ENCODE assay signal across 8 cellular contexts in the genomic region with DNA sequence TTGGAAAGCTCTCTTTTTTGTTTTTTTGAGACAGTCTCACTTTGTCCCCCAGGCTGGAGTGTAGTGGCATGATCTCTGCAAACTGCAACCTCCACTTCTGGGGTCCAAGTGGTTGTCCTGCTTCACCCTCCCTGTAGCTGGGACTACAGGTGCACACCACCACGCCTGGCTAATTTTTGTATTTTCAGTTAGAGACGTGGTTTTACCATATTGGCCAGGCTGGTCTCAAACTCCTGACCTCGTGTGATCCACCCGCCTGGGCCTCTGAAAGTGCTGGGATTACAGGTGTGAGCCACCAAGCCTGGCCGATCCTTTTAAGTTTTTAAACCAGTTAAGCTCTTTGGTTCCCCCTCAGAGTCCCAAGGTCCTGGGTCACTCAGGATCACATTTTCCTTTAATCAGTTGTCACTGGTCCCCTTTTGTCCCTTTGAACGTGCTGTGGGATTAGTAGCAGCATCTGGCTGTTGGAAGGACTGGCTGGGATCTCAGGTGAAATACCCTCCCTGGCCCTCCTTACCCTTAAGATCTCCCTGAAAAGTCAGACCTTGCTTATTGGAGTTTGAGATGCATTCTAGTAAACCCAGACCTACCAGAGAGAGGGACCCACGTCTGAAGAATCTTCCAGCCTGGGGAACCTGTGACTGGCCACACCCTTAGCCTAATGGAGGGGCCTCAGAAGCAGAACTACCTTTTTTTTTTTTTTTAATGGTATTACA. TPM values are rescaled to one million over a fixed set of nuclear protein-coding genes. Genes with fewer than 3 reads are reported as not detected.
A peak's percentile ranks its signal among the peaks of the same experiment; 100 is the strongest.
DNase-seq lines count a peak whose midpoint lies in the region; ATAC-seq, FAIRE-seq and TF ChIP-seq lines count a peak whose summit lies in the region.

No MANE protein-coding gene starts in this region.

- POLR2A ChIA-PET in PC-3 (lab: Charles Lee; ENCODE audit: unreplicated experiment), result interaction anchor here (0.5 to 3.4 kb wide), 16 partner anchors 10 to 260 kb away, joined by 3 to 46 read pairs (median 7); a partner anchor contains a TSS

- DNase-seq in AG20443 (ENCODE audit: low spot score), result peak; percentile 20
- peak; percentile 56 for DNase-seq in PC-3
- no peak for DNase-seq in astrocyte of the cerebellum (ENCODE audit: low read depth)
- DNase-seq in keratinocyte (ENCODE audit: low read depth, low spot score), result no peak
- no peak for DNase-seq in stimulated activated naive B cell treated with anti-CD40 and anti-IgM and Interleukin-4, amounts not matched to agents 10 μg/mL and 1 μg/mL and 100 μg/mL, for 72 hours
- no peak for DNase-seq in lower leg skin (ENCODE audit: low spot score in 2 of 2)

- CTCF ChIA-PET in PC-3 (lab: Charles Lee), result interaction anchor here (0.6 to 1.2 kb wide), 6 partner anchors 9 to 174 kb away, joined by 3 to 11 read pairs (median 4); a partner anchor contains a TSS

- no peaks in the 10 kb centered on the region for H3K27me3 ChIP-seq in PC-3 (ENCODE audit: low read length)
- H3K27me3 ChIP-seq in keratinocyte (ENCODE audit: control insufficient read depth, extremely low read depth, insufficient read depth, low read length), result no peaks in the 10 kb centered on the region

- no peaks in the 10 kb centered on the region for H3K9me3 ChIP-seq in PC-3 (ENCODE audit: low read length)
- no peaks in the 10 kb centered on the region for H3K9me3 ChIP-seq in keratinocyte (ENCODE audit: control insufficient read depth, low read depth, low read length)

- H3K9ac ChIP-seq in PC-3 (ENCODE audit: low read length) (no peak overlapping the region), keratinocyte (ENCODE audit: control insufficient read depth, extremely low read depth, insufficient read depth, low read length) (peak overlapping the region; percentile 67)

- H3K4me3 Mint-ChIP-seq in stimulated activated naive B cell treated with anti-CD40 and anti-IgM and Interleukin-4, amounts not matched to agents 10 μg/mL and 1 μg/mL and 100 μg/mL, for 72 hours, result peak overlapping the region in 1 of 2 donors; percentile 63

- ATAC-seq in GM18517 (IDR thresholded peaks at IDR 0.05; ENCODE audit: unreplicated experiment) (peak; percentile 28), HG03045 (IDR thresholded peaks at IDR 0.05; ENCODE audit: unreplicated experiment) (peak; percentile 41), PC-3 (peak; percentile 42)
- ATAC-seq in stimulated activated naive B cell treated with anti-CD40 and anti-IgM and Interleukin-4, amounts not matched to agents 10 μg/mL and 1 μg/mL and 100 μg/mL, for 72 hours (replicated peaks), result peak; percentile 53 to 58

- H3K36me3 ChIP-seq in PC-3 (ENCODE audit: low read depth, low read length) (peaks cover 45% of the 10 kb centered on the region), keratinocyte (ENCODE audit: control insufficient read depth in 2 of 2, extremely low read depth in 1 of 2, insufficient read depth in 2 of 2, low read length in 2 of 2) (peaks cover 2 to 30% of the 10 kb centered on the region in 2 experiments)

- no peak overlapping the region for H3K27ac Mint-ChIP-seq in stimulated activated naive B cell treated with anti-CD40 and anti-IgM and Interleukin-4, amounts not matched to agents 10 μg/mL and 1 μg/mL and 100 μg/mL, for 72 hours

- H3K9me1 ChIP-seq in keratinocyte (ENCODE audit: control insufficient read depth, extremely low read depth, insufficient read depth, low read length), result no peaks in the 10 kb centered on the region

- H3K4me1 Mint-ChIP-seq in stimulated activated naive B cell treated with anti-CD40 and anti-IgM and Interleukin-4, amounts not matched to agents 10 μg/mL and 1 μg/mL and 100 μg/mL, for 72 hours, result peaks cover 36 to 60% of the 10 kb centered on the region in 2 donors

- H4K20me1 ChIP-seq in PC-3 (ENCODE audit: low read length), result peaks cover 46% of the 10 kb centered on the region
- peaks cover 21% of the 10 kb centered on the region for H4K20me1 ChIP-seq in keratinocyte (ENCODE audit: control insufficient read depth, extremely low read depth, insufficient read depth, low read length)

- H3K27me3 Mint-ChIP-seq in stimulated activated naive B cell treated with anti-CD40 and anti-IgM and Interleukin-4, amounts not matched to agents 10 μg/mL and 1 μg/mL and 100 μg/mL, for 72 hours, result no peaks in the 10 kb centered on the region

- intact Hi-C loops in PC-3 (cut with micrococcal nuclease), result loop anchor here (2.0 to 5.0 kb wide), 2 partner anchors 60 to 75 kb away; no protein-coding TSS in a partner anchor
- intact Hi-C loops in lower leg skin (cut with DNase I; ENCODE audit: low total_unique reads), result loop anchor here (5.0 kb wide), 1 partner anchor 90 kb away; no protein-coding TSS in a partner anchor

- peak overlapping the region; percentile 52 for H3K27ac ChIP-seq in PC-3 (ENCODE audit: low read length)
- peak overlapping the region; percentile 100 for H3K27ac ChIP-seq in keratinocyte (ENCODE audit: control insufficient read depth, insufficient read depth, low read length)

- FAIRE-seq in keratinocyte (lab: Jason Lieb, UNC), result no peak

- 16 to 26% methylated on average over 7 of the region's 7 CpGs for WGBS in lower leg skin, 2 donors

- dilution Hi-C loops in keratinocyte (cut with MboI; ENCODE audit: extremely low pct_ligation_motif_present, low sequenced_read_pairs), result no loop called here

- H3K4me3 ChIP-seq in PC-3 (ENCODE audit: low read length) (no peak overlapping the region), astrocyte of the cerebellum (ENCODE audit: low read depth, low read length) (peak overlapping the region; percentile 87), keratinocyte (ENCODE audit: control insufficient read depth in 2 of 3, extremely low read depth in 1 of 3, insufficient read depth in 2 of 3, low read depth in 1 of 3, low read length in 3 of 3) (peak overlapping the region in 1 of 3 experiments; percentile 17), lower leg skin (ENCODE audit: low read depth, poor library complexity, severe bottlenecking) (no peak overlapping the region)

- in situ Hi-C loops in astrocyte of the cerebellum (cut with HindIII; ENCODE audit: low sequenced_read_pairs), result no loop called here

- H3K4me1 ChIP-seq in PC-3 (ENCODE audit: insufficient read depth, low read length), result peaks cover 45% of the 10 kb centered on the region
- peaks cover 14% of the 10 kb centered on the region for H3K4me1 ChIP-seq in keratinocyte (ENCODE audit: control insufficient read depth, extremely low read depth, insufficient read depth, low read length)

- H3F3A ChIP-seq in PC-3 (ENCODE audit: low read length, unreplicated experiment), result peaks cover 61% of the 10 kb centered on the region

- H3K36me3 Mint-ChIP-seq in stimulated activated naive B cell treated with anti-CD40 and anti-IgM and Interleukin-4, amounts not matched to agents 10 μg/mL and 1 μg/mL and 100 μg/mL, for 72 hours, result peaks cover 27 to 36% of the 10 kb centered on the region in 2 donors

- no peaks in the 10 kb centered on the region for H3K9me3 Mint-ChIP-seq in stimulated activated naive B cell treated with anti-CD40 and anti-IgM and Interleukin-4, amounts not matched to agents 10 μg/mL and 1 μg/mL and 100 μg/mL, for 72 hours

- BruUV-seq in PC-3 (replicated peaks; lab: Mats Ljungman, UMichigan), result TSS peak; percentile 79

- TF ChIP-seq CTCF in PC-3 (conservative IDR thresholded peaks at IDR 0.05; ENCODE audit: low read depth, low read length) (no peak), astrocyte of the cerebellum (IDR thresholded peaks at IDR 0.05; ENCODE audit: low read depth, low read length, missing control alignments) (no peak), keratinocyte (optimal IDR thresholded peaks at IDR 0.05 in 1 of 3, IDR thresholded peaks at IDR 0.05 in 1 of 3, conservative IDR thresholded peaks at IDR 0.05 in 1 of 3; ENCODE audit: extremely low read depth in 1 of 3, insufficient read depth in 2 of 3, low read length in 3 of 3) (no peak), lower leg skin (IDR thresholded peaks at IDR 0.05) (no peak)

- no peak for TF ChIP-seq POLR2A in lower leg skin (IDR thresholded peaks at IDR 0.05)

- H3K9me2 ChIP-seq in PC-3 (replicated peaks; ENCODE audit: low read length), result no peaks in the 10 kb centered on the region

- peaks cover 46% of the 10 kb centered on the region for H3K79me2 ChIP-seq in PC-3 (ENCODE audit: low read length)
- H3K79me2 ChIP-seq in keratinocyte (ENCODE audit: control insufficient read depth, insufficient read depth, low read length), result peaks cover 32% of the 10 kb centered on the region

- H2AFZ ChIP-seq in PC-3 (ENCODE audit: low read length) (no peak overlapping the region), keratinocyte (ENCODE audit: control insufficient read depth, low read length) (no peak overlapping the region)

- H3K4me2 ChIP-seq in PC-3 (ENCODE audit: low read length) (peak overlapping the region; percentile 5; the same call in 1 of the 2 replicates), keratinocyte (ENCODE audit: control insufficient read depth, extremely low read depth, insufficient read depth, low read depth, low read length) (peak overlapping the region; percentile 28)

RNA-seq across cellular contexts. Expression of a gene that starts 8.1 kb away (rescaled TPM):
- 1,345 and 2,062 TPM in 2 replicates for total RNA-seq in PC-3 (2014; rRNA removed)
- polyA plus RNA-seq in keratinocyte, result 337 to 1,845 TPM (median 1,768 TPM) in 3 replicates
- polyA plus RNA-seq in keratinocyte (2011; ENCODE audit: low read depth), result 22,009 TPM
- polyA plus RNA-seq in keratinocyte (2011; cell fraction: cytosol; rRNA removed), result 14.9 and 37.5 TPM in 2 replicates
- polyA plus RNA-seq in keratinocyte (2011; cell fraction: nucleus; rRNA removed), result 6,319 and 7,235 TPM in 2 replicates
- polyA plus RNA-seq in keratinocyte (2012; ENCODE audit: low replicate concordance), result 429 and 9,619 TPM in 2 replicates
- polyA minus RNA-seq in keratinocyte, result 2,284 to 11,976 TPM (median 9,145 TPM) in 3 replicates
- polyA minus RNA-seq in keratinocyte (2011; cell fraction: cytosol; rRNA and poly(A)+ RNA removed), result 408 TPM
- polyA minus RNA-seq in keratinocyte (2011; cell fraction: nucleus; rRNA and poly(A)+ RNA removed), result 24,947 and 60,709 TPM in 2 replicates
- total RNA-seq in lower leg skin, result over 10,000 TPM in 1 of 4 donors, 1,000 to 10,000 TPM in 3; 5,806 to 14,299 (median 7,416) TPM

RNA-seq across cellular contexts. Expression of a gene that starts 18.0 kb away (rescaled TPM):
- 201 and 262 TPM in 2 replicates for total RNA-seq in PC-3 (2014; rRNA removed)
- polyA plus RNA-seq in keratinocyte, result 31.3 to 51.2 TPM (median 44.1 TPM) in 3 replicates
- 25.3 TPM for polyA plus RNA-seq in keratinocyte (2011; ENCODE audit: low read depth)
- polyA plus RNA-seq in keratinocyte (2011; cell fraction: cytosol; rRNA removed), result 40.7 and 65.2 TPM in 2 replicates
- polyA plus RNA-seq in keratinocyte (2011; cell fraction: nucleus; rRNA removed), result 52.1 and 72.4 TPM in 2 replicates
- 33.0 and 44.5 TPM in 2 replicates for polyA plus RNA-seq in keratinocyte (2012; ENCODE audit: low replicate concordance)
- 34.8 to 75.0 TPM (median 43.7 TPM) in 3 replicates for polyA minus RNA-seq in keratinocyte
- polyA minus RNA-seq in keratinocyte (2011; cell fraction: cytosol; rRNA and poly(A)+ RNA removed), result 43.0 TPM
- 24.6 and 32.7 TPM in 2 replicates for polyA minus RNA-seq in keratinocyte (2011; cell fraction: nucleus; rRNA and poly(A)+ RNA removed)
- total RNA-seq in lower leg skin, result 100 to 1,000 TPM in 1 of 4 donors, 10 to 100 TPM in 3; 73.1 to 103 (median 89.5) TPM

RNA-seq across cellular contexts. Expression of a gene that starts 51.2 kb away (rescaled TPM):
- total RNA-seq in PC-3 (2014; rRNA removed), result 197 and 233 TPM in 2 replicates
- polyA plus RNA-seq in keratinocyte, result 9.1 to 23.0 TPM (median 11.0 TPM) in 3 replicates
- polyA plus RNA-seq in keratinocyte (2011; ENCODE audit: low read depth), result 4.4 TPM
- 6.9 and 16.8 TPM in 2 replicates for polyA plus RNA-seq in keratinocyte (2011; cell fraction: cytosol; rRNA removed)
- 45.1 and 57.9 TPM in 2 replicates for polyA plus RNA-seq in keratinocyte (2011; cell fraction: nucleus; rRNA removed)
- polyA plus RNA-seq in keratinocyte (2012; ENCODE audit: low replicate concordance), result 8.9 and 26.6 TPM in 2 replicates
- polyA minus RNA-seq in keratinocyte, result 8.8 to 64.5 TPM (median 10.5 TPM) in 3 replicates
- polyA minus RNA-seq in keratinocyte (2011; cell fraction: cytosol; rRNA and poly(A)+ RNA removed), result 32.8 TPM
- polyA minus RNA-seq in keratinocyte (2011; cell fraction: nucleus; rRNA and poly(A)+ RNA removed), result 30.0 and 30.3 TPM in 2 replicates
- total RNA-seq in lower leg skin, result 100 to 1,000 TPM in 2 of 4 donors, 10 to 100 TPM in 2; 71.9 to 113 (median 100) TPM

Comparison
In these comparisons a context has a peak if more than half of its experiments do, and no peak if none do; other contexts are left out.
1. DNase-seq: peak in AG20443 (single experiment) and PC-3 (single experiment); none in astrocyte of the cerebellum (single experiment), keratinocyte (single experiment), stimulated activated naive B cell treated with anti-CD40 and anti-IgM and Interleukin-4, amounts not matched to agents 10 μg/mL and 1 μg/mL and 100 μg/mL, for 72 hours (single experiment) and lower leg skin (0 of 2).
2. Peak in every context shown above with its lines, with median percentiles within 50 percentile points of each other: ATAC-seq.